8 cellular contexts compared by ENCODE assay signal in the genomic region with DNA sequence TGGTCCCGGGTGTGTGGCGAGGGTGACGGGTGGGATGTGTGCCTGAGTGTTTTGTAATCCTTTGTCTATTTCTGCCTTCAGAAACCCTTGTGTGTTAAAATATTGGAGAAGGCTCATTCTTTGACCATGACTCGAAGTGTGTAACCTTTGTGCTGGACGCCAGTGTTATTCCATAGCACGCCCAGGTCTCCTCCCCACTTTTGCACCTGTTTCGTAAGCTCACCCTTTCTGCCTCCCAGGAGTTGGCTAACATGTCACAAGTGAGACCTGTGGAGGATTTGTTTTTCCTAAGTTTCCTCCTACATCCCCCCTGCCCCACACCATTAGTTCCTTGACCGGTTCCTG. TPM values are rescaled to one million over a fixed set of nuclear protein-coding genes. Genes with fewer than 3 reads are reported as not detected.
DNase-seq lines count a peak whose midpoint lies in the region; ATAC-seq and TF ChIP-seq lines count a peak whose summit lies in the region.

No MANE protein-coding gene starts in this region.

- peak; percentile 14 for ATAC-seq in GM18909 (IDR thresholded peaks at IDR 0.05; ENCODE audit: poor library complexity, unreplicated experiment)
- ATAC-seq in HG03442 (IDR thresholded peaks at IDR 0.05; ENCODE audit: unreplicated experiment): peak; percentile 8
- peak in 2 of 3 donors; percentile 22 to 38 for ATAC-seq in natural killer cell
- no peak for ATAC-seq in GM19324 (IDR thresholded peaks at IDR 0.05; ENCODE audit: low FRiP score, unreplicated experiment)

- H3K4me3 ChIP-seq in BLaER1: peak overlapping the region; percentile 86
- H3K4me3 ChIP-seq in esophagus squamous epithelium: peak overlapping the region; percentile 78 to 98 (median 91)

- H3K4me1 Mint-ChIP-seq in natural killer cell: peaks cover 53 to 68% of the 10 kb centered on the region in 2 donors

- peak overlapping the region; percentile 98 for H3K4me3 Mint-ChIP-seq in natural killer cell

- H3K4me1 ChIP-seq in BLaER1 (peaks cover 49% of the 10 kb centered on the region), esophagus squamous epithelium (peaks cover 12 to 43% (median 29%) of the 10 kb centered on the region in 3 donors)

- H3K36me3 Mint-ChIP-seq in natural killer cell: peaks cover 9% of the 10 kb centered on the region

- H3K27me3 ChIP-seq in BLaER1 (no peaks in the 10 kb centered on the region), esophagus squamous epithelium (no peaks in the 10 kb centered on the region)

- peaks cover 34% of the 10 kb centered on the region for H3K36me3 ChIP-seq in BLaER1
- H3K36me3 ChIP-seq in esophagus squamous epithelium: peaks cover 0 to 32% (median 7%) of the 10 kb centered on the region in 3 donors

- 1% methylated on average over 8 of the region's 8 CpGs for WGBS in esophagus squamous epithelium, 2 donors

- intact Hi-C loops in esophagus squamous epithelium (cut with DNase I): no loop called here
- intact Hi-C loops in natural killer cell (cut with micrococcal nuclease): loop anchor here (1.0 to 5.0 kb wide), 3 partner anchors 42 to 385 kb away; a partner anchor contains a TSS

- no peak for TF ChIP-seq POLR2A in esophagus squamous epithelium (IDR thresholded peaks at IDR 0.05)

- peak overlapping the region; percentile 73 for H3K4me2 ChIP-seq in BLaER1

- H3K9me3 ChIP-seq in BLaER1: no peaks in the 10 kb centered on the region
- H3K9me3 ChIP-seq in esophagus squamous epithelium: no peaks in the 10 kb centered on the region

- peaks cover 47% of the 10 kb centered on the region for H4K20me1 ChIP-seq in BLaER1

- TF ChIP-seq CTCF in esophagus squamous epithelium (IDR thresholded peaks at IDR 0.05) (no peak), natural killer cell (IDR thresholded peaks at IDR 0.05) (no peak)

- peak overlapping the region; percentile 99 to 100 for H3K27ac Mint-ChIP-seq in natural killer cell

- DNase-seq in SKM-1 treated with dmso at 0.1 percent for 144 hours (lab: John Stamatoyannopoulos, UW; ENCODE audit: unreplicated experiment) (peak; percentile 45), esophagus squamous epithelium (lab: John Stamatoyannopoulos, UW) (no peak), natural killer cell (peak; percentile 19), cortex of kidney (lab: John Stamatoyannopoulos, UW) (no peak)

- H3K27me3 Mint-ChIP-seq in natural killer cell (ENCODE audit: low read depth in 2 of 2): no peaks in the 10 kb centered on the region

- H3K27ac ChIP-seq in BLaER1: peak overlapping the region; percentile 99
- H3K27ac ChIP-seq in esophagus squamous epithelium: peak overlapping the region; percentile 92 to 98 (median 94)

- H3K9ac ChIP-seq in BLaER1: peak overlapping the region; percentile 99

- no peaks in the 10 kb centered on the region for H3K9me3 Mint-ChIP-seq in natural killer cell

RNA-seq across cellular contexts. Expression of a gene that starts 0.4 kb away (rescaled TPM):
- 10 to 100 TPM; 17.9 to 22.2 (median 21.0) TPM for total RNA-seq in esophagus squamous epithelium
- total RNA-seq in natural killer cell: 10 to 100 TPM; 15.5 to 25.0 (median 22.7) TPM

RNA-seq across cellular contexts. Expression of a gene that starts 0.6 kb away (rescaled TPM):
- total RNA-seq in esophagus squamous epithelium (100 to 1,000 TPM in 2 of 4 donors, 10 to 100 TPM in 2; 68.8 to 178 (median 116) TPM), natural killer cell (100 to 1,000 TPM in 2 of 3 donors, 10 to 100 TPM in 1; 76.3 to 110 (median 109) TPM)

RNA-seq across cellular contexts. Expression of a gene that starts 42.2 kb away (rescaled TPM):
- total RNA-seq in esophagus squamous epithelium: 10 to 100 TPM; 11.3 to 25.9 (median 17.1) TPM
- total RNA-seq in natural killer cell: 10 to 100 TPM; 48.8 to 71.5 (median 66.4) TPM

Comparison
In these comparisons a context has a peak if more than half of its experiments do, and no peak if none do; other contexts are left out.
1. DNase-seq: peak in SKM-1 treated with dmso at 0.1 percent for 144 hours (single experiment) and natural killer cell (single experiment); none in esophagus squamous epithelium (single experiment) and cortex of kidney (single experiment).